ENCODE assay signal across 8 cellular contexts in the genomic region with DNA sequence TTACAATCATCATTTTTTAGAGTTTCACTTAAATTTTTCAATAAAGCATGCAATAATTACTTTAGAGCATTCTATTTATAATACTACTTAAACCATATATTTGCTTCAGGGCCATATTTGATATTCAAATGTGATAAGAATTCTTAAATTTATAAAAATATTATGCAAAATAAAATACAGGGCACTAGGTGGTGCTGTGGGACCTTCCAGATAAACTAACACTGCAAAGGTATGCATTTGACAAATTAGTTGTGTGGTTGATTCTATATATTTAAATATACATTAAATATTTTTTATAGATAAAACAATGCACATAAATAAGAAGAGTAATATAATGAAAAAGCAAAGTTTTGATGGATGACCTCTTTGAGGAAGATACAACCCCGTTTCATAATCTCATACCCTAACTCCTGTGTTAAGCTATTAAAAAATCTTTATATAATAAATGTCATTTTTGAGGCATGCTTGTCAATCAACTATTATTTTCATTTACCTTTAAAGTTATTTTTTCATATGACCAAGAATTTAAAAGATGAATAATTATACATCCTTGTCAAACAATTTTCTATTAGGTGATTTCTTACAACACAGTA.
A peak's percentile ranks its signal among the peaks of the same experiment; 100 is the strongest.
DNase-seq lines count a peak whose midpoint lies in the region; ATAC-seq and TF ChIP-seq lines count a peak whose summit lies in the region.

No MANE protein-coding gene starts in this region.

- no peak overlapping the region for H3K4me3 Mint-ChIP-seq in activated CD8-positive, alpha-beta T cell treated with anti-CD3 and anti-CD28 coated beads for 36 hours
- H3K4me3 Mint-ChIP-seq in immature natural killer cell (no peak overlapping the region), type B pancreatic cell (no peak overlapping the region)

- CTCF ChIA-PET in activated CD8-positive, alpha-beta T cell treated with anti-CD3 and anti-CD28 coated beads for 36 hours (lab: Charles Lee): interaction anchor here (1.0 to 2.2 kb wide), 8 partner anchors 15 to 754 kb away, joined by 3 to 9 read pairs (median 3); no protein-coding TSS in a partner anchor

- no peaks in the 10 kb centered on the region for H3K36me3 Mint-ChIP-seq in activated CD8-positive, alpha-beta T cell treated with anti-CD3 and anti-CD28 coated beads for 36 hours (ENCODE audit: low read depth)
- no peaks in the 10 kb centered on the region for H3K36me3 Mint-ChIP-seq in immature natural killer cell
- no peaks in the 10 kb centered on the region for H3K36me3 Mint-ChIP-seq in type B pancreatic cell

- peak; percentile 37 for TF ChIP-seq CTCF in LNCAP (IDR thresholded peaks at IDR 0.05)
- TF ChIP-seq CTCF in activated CD8-positive, alpha-beta T cell treated with anti-CD3 and anti-CD28 coated beads for 36 hours (IDR thresholded peaks at IDR 0.05): peak; percentile 88
- TF ChIP-seq CTCF in type B pancreatic cell (conservative IDR thresholded peaks at IDR 0.05): peak; percentile 89

- POLR2A ChIA-PET in activated CD8-positive, alpha-beta T cell treated with anti-CD3 and anti-CD28 coated beads for 36 hours (lab: Charles Lee): interaction anchor here (0.6 to 0.7 kb wide), 2 partner anchors 180 to 613 kb away, joined by 3 read pairs; no protein-coding TSS in a partner anchor

- H3K4me1 Mint-ChIP-seq in activated CD8-positive, alpha-beta T cell treated with anti-CD3 and anti-CD28 coated beads for 36 hours (ENCODE audit: low read depth): peaks cover 14% of the 10 kb centered on the region
- peaks cover 13 to 18% of the 10 kb centered on the region in 2 donors for H3K4me1 Mint-ChIP-seq in immature natural killer cell
- H3K4me1 Mint-ChIP-seq in type B pancreatic cell (ENCODE audit: unreplicated experiment): peaks cover 5% of the 10 kb centered on the region

- H3K9me3 Mint-ChIP-seq in activated CD8-positive, alpha-beta T cell treated with anti-CD3 and anti-CD28 coated beads for 36 hours: no peaks in the 10 kb centered on the region
- H3K9me3 Mint-ChIP-seq in immature natural killer cell (no peaks in the 10 kb centered on the region), type B pancreatic cell (no peaks in the 10 kb centered on the region)

- DNase-seq in SIG-M5 treated with dmso at 0.1 percent for 504 hours (lab: John Stamatoyannopoulos, UW; ENCODE audit: unreplicated experiment) (peak; percentile 6), SIG-M5 (lab: John Stamatoyannopoulos, UW) (no peak), immature natural killer cell (peak; percentile 18 to 39 (median 27)), type B pancreatic cell (ENCODE audit: extremely low spot score, unreplicated experiment) (no peak), NK-92 (lab: John Stamatoyannopoulos, UW; ENCODE audit: unreplicated experiment) (no peak), occipital lobe (lab: John Stamatoyannopoulos, UW) (no peak)
- peak; percentile 60 for DNase-seq in activated CD8-positive, alpha-beta T cell treated with anti-CD3 and anti-CD28 coated beads for 36 hours

- no peak for ATAC-seq in activated CD8-positive, alpha-beta T cell treated with anti-CD3 and anti-CD28 coated beads for 36 hours

- no peaks in the 10 kb centered on the region for H3K27me3 Mint-ChIP-seq in activated CD8-positive, alpha-beta T cell treated with anti-CD3 and anti-CD28 coated beads for 36 hours
- H3K27me3 Mint-ChIP-seq in immature natural killer cell (ENCODE audit: low read depth in 3 of 3) (no peaks in the 10 kb centered on the region), type B pancreatic cell (peaks cover 4% of the 10 kb centered on the region)

- no peak overlapping the region for H3K27ac Mint-ChIP-seq in activated CD8-positive, alpha-beta T cell treated with anti-CD3 and anti-CD28 coated beads for 36 hours
- H3K27ac Mint-ChIP-seq in immature natural killer cell (peak overlapping the region in 1 of 6 donors; percentile 20), type B pancreatic cell (no peak overlapping the region)

- intact Hi-C loops in activated CD8-positive, alpha-beta T cell treated with anti-CD3 and anti-CD28 coated beads for 36 hours (cut with micrococcal nuclease): loop anchor here (5.0 kb wide), 2 partner anchors 180 to 755 kb away; a partner anchor contains a TSS

Comparison
In these comparisons a context has a peak if more than half of its experiments do, and no peak if none do; other contexts are left out.
1. DNase-seq: peak in SIG-M5 treated with dmso at 0.1 percent for 504 hours (single experiment), activated CD8-positive, alpha-beta T cell treated with anti-CD3 and anti-CD28 coated beads for 36 hours (single experiment) and immature natural killer cell (3 of 3); none in SIG-M5 (single experiment), type B pancreatic cell (single experiment), NK-92 (single experiment) and occipital lobe (single experiment).
2. CTCF ChIP-seq: peak in every context shown above with its lines; median percentile 89 in type B pancreatic cell; 88 in activated CD8-positive, alpha-beta T cell treated with anti-CD3 and anti-CD28 coated beads for 36 hours; 37 in LNCAP.